8 cellular contexts compared by ENCODE assay signal in genomic region chr2:26245810-26246209, GRCh38. TPM values are rescaled to one million over a fixed set of nuclear protein-coding genes. Genes with fewer than 3 reads are reported as not detected.
DNase-seq lines count a peak whose midpoint lies in the region; ATAC-seq, FAIRE-seq and TF ChIP-seq lines count a peak whose summit lies in the region.

No MANE protein-coding gene starts in this region.

- H3K9ac ChIP-seq in keratinocyte (ENCODE audit: control insufficient read depth, extremely low read depth, insufficient read depth, low read length) = peak overlapping the region; percentile 97

- peak overlapping the region; percentile 96 to 100 (median 96) for H3K4me3 ChIP-seq in keratinocyte (ENCODE audit: control insufficient read depth in 2 of 3, extremely low read depth in 1 of 3, insufficient read depth in 2 of 3, low read depth in 1 of 3, low read length in 3 of 3)
- peak overlapping the region; percentile 86 for H3K4me3 ChIP-seq in thoracic aorta

- no peaks in the 10 kb centered on the region for H3K9me1 ChIP-seq in keratinocyte (ENCODE audit: control insufficient read depth, extremely low read depth, insufficient read depth, low read length)

- CTCF ChIA-PET in CD4-positive, alpha-beta T cell (lab: Charles Lee) = interaction anchor here (1.2 kb wide), 1 partner anchor 61 kb away, joined by 4 read pairs; no protein-coding TSS in a partner anchor

- DNase-seq in CD4-positive, alpha-beta T cell = no peak
- DNase-seq in GM19239 (ENCODE audit: insufficient read length, low spot score) (peak; percentile 21), keratinocyte (ENCODE audit: low read depth, low spot score) (no peak), thoracic aorta (ENCODE audit: low spot score) (no peak), GOT3 (lab: John Stamatoyannopoulos, UW) (no peak)

- H3K9me3 ChIP-seq in CD4-positive, alpha-beta T cell (ENCODE audit: control insufficient read depth, low read length) = no peaks in the 10 kb centered on the region
- H3K9me3 ChIP-seq in keratinocyte (ENCODE audit: control insufficient read depth, low read depth, low read length) (no peaks in the 10 kb centered on the region), thoracic aorta (no peaks in the 10 kb centered on the region)

- H3K4me3 Mint-ChIP-seq in CD4-positive, alpha-beta T cell = peak overlapping the region; percentile 100
- peak overlapping the region; percentile 99 for H3K4me3 Mint-ChIP-seq in activated T-helper 17 cell treated with anti-CD3 and anti-CD28 coated beads, Interleukin-2, amount 50 U/mL, for 72 hours

- intact Hi-C loops in CD4-positive, alpha-beta T cell (cut with DNase I, micrococcal nuclease) = loop anchor here (2.0 to 5.0 kb wide), 5 partner anchors 53 to 574 kb away; partner anchors contain the start of genes ADGRF3 (in 1 of the 2), DTNB (in 1 of the 2) and SELENOI (in 1 of the 2)

- H4K20me1 ChIP-seq in keratinocyte (ENCODE audit: control insufficient read depth, extremely low read depth, insufficient read depth, low read length) = peaks cover 1% of the 10 kb centered on the region

- POLR2A ChIA-PET in CD4-positive, alpha-beta T cell (lab: Charles Lee) = interaction anchor here (1.1 to 3.8 kb wide), 4 partner anchors 12 to 100 kb away, joined by 3 to 46 read pairs (median 29); partner anchors contain the start of genes ADGRF3 and SELENOI

- H3K27me3 ChIP-seq in CD4-positive, alpha-beta T cell (ENCODE audit: control insufficient read depth, insufficient read depth, low read length) = no peaks in the 10 kb centered on the region
- H3K27me3 ChIP-seq in keratinocyte (ENCODE audit: control insufficient read depth, extremely low read depth, insufficient read depth, low read length) (no peaks in the 10 kb centered on the region), thoracic aorta (replicated peaks; ENCODE audit: insufficient read depth) (no peaks in the 10 kb centered on the region)

- H3K36me3 ChIP-seq in keratinocyte (ENCODE audit: control insufficient read depth in 2 of 2, extremely low read depth in 1 of 2, insufficient read depth in 2 of 2, low read length in 2 of 2) (no peaks in the 10 kb centered on the region), thoracic aorta (no peaks in the 10 kb centered on the region)

- H3K79me2 ChIP-seq in keratinocyte (ENCODE audit: control insufficient read depth, insufficient read depth, low read length) = peaks cover 95% of the 10 kb centered on the region

- FAIRE-seq in GM19239 (lab: Jason Lieb, UNC) = peak; percentile 47
- FAIRE-seq in keratinocyte (lab: Jason Lieb, UNC) = no peak

- H3K27ac Mint-ChIP-seq in CD4-positive, alpha-beta T cell = peak overlapping the region; percentile 97
- peak overlapping the region; percentile 98 for H3K27ac Mint-ChIP-seq in activated T-helper 17 cell treated with anti-CD3 and anti-CD28 coated beads, Interleukin-2, amount 50 U/mL, for 72 hours

- peaks cover 69% of the 10 kb centered on the region for H3K4me1 Mint-ChIP-seq in CD4-positive, alpha-beta T cell (ENCODE audit: low read depth)
- H3K4me1 Mint-ChIP-seq in activated T-helper 17 cell treated with anti-CD3 and anti-CD28 coated beads, Interleukin-2, amount 50 U/mL, for 72 hours = peaks cover 21% of the 10 kb centered on the region

- no peaks in the 10 kb centered on the region for H3K9me3 Mint-ChIP-seq in CD4-positive, alpha-beta T cell
- no peaks in the 10 kb centered on the region for H3K9me3 Mint-ChIP-seq in activated T-helper 17 cell treated with anti-CD3 and anti-CD28 coated beads, Interleukin-2, amount 50 U/mL, for 72 hours

- H2AFZ ChIP-seq in keratinocyte (ENCODE audit: control insufficient read depth, low read length) = no peak overlapping the region

- TF ChIP-seq CTCF in CD4-positive, alpha-beta T cell (IDR thresholded peaks at IDR 0.05) = no peak
- TF ChIP-seq CTCF in keratinocyte (optimal IDR thresholded peaks at IDR 0.05 in 1 of 3, IDR thresholded peaks at IDR 0.05 in 1 of 3, conservative IDR thresholded peaks at IDR 0.05 in 1 of 3; ENCODE audit: extremely low read depth in 1 of 3, insufficient read depth in 2 of 3, low read length in 3 of 3) = no peak
- no peak for TF ChIP-seq CTCF in thoracic aorta (IDR thresholded peaks at IDR 0.05)

- no peak for ATAC-seq in CD4-positive, alpha-beta T cell (ENCODE audit: poor library complexity)
- ATAC-seq in HG03457 (IDR thresholded peaks at IDR 0.05; ENCODE audit: unreplicated experiment) = peak; percentile 51
- ATAC-seq in activated T-helper 17 cell treated with anti-CD3 and anti-CD28 coated beads, Interleukin-2, amount 50 U/mL, for 72 hours (replicated peaks) = peak; percentile 53
- ATAC-seq in thoracic aorta (ENCODE audit: insufficient number of reproducible peaks, low FRiP score, low read depth) = no peak
- ATAC-seq in HG02970 (IDR thresholded peaks at IDR 0.05; ENCODE audit: low FRiP score, unreplicated experiment) = no peak

- dilution Hi-C loops in keratinocyte (cut with MboI; ENCODE audit: extremely low pct_ligation_motif_present, low sequenced_read_pairs) = no loop called here

- H3K36me3 Mint-ChIP-seq in CD4-positive, alpha-beta T cell (ENCODE audit: low read depth) = peaks cover 29% of the 10 kb centered on the region
- H3K36me3 Mint-ChIP-seq in activated T-helper 17 cell treated with anti-CD3 and anti-CD28 coated beads, Interleukin-2, amount 50 U/mL, for 72 hours (ENCODE audit: low read depth) = peaks cover 26% of the 10 kb centered on the region

- H3K4me1 ChIP-seq in keratinocyte (ENCODE audit: control insufficient read depth, extremely low read depth, insufficient read depth, low read length) (peaks cover 21% of the 10 kb centered on the region), thoracic aorta (ENCODE audit: control insufficient read depth in 1 of 2, low read depth in 2 of 2) (peaks cover 28 to 36% of the 10 kb centered on the region in 2 donors)

- no peaks in the 10 kb centered on the region for H3K27me3 Mint-ChIP-seq in CD4-positive, alpha-beta T cell
- H3K27me3 Mint-ChIP-seq in activated T-helper 17 cell treated with anti-CD3 and anti-CD28 coated beads, Interleukin-2, amount 50 U/mL, for 72 hours = no peaks in the 10 kb centered on the region

- H3K4me2 ChIP-seq in keratinocyte (ENCODE audit: control insufficient read depth, extremely low read depth, insufficient read depth, low read depth, low read length) = peak overlapping the region; percentile 73

- H3K27ac ChIP-seq in CD4-positive, alpha-beta T cell (ENCODE audit: low read depth, low read length) = peak overlapping the region; percentile 95
- peak overlapping the region; percentile 97 for H3K27ac ChIP-seq in keratinocyte (ENCODE audit: control insufficient read depth, insufficient read depth, low read length)
- no peak overlapping the region for H3K27ac ChIP-seq in thoracic aorta

RNA-seq across cellular contexts. Expression of gene HADHB, which starts 1.1 kb away (rescaled TPM):
- total RNA-seq in CD4-positive, alpha-beta T cell = 10 to 100 TPM; 25.2 to 30.3 TPM
- total RNA-seq in activated T-helper 17 cell treated with anti-CD3 and anti-CD28 coated beads, Interleukin-2, amount 50 U/mL, for 72 hours = 10 to 100 TPM; 86.2 to 87.0 TPM
- polyA plus RNA-seq in keratinocyte = 109 to 124 TPM (median 110 TPM) in 3 replicates
- 64.9 TPM for polyA plus RNA-seq in keratinocyte (2011; ENCODE audit: low read depth)
- 74.6 and 106 TPM in 2 replicates for polyA plus RNA-seq in keratinocyte (2011; cell fraction: cytosol; rRNA removed)
- polyA plus RNA-seq in keratinocyte (2011; cell fraction: nucleus; rRNA removed) = 115 and 147 TPM in 2 replicates
- polyA plus RNA-seq in keratinocyte (2012; ENCODE audit: low replicate concordance) = 71.1 and 118 TPM in 2 replicates
- 53.6 to 190 TPM (median 129 TPM) in 3 replicates for polyA minus RNA-seq in keratinocyte
- 54.1 TPM for polyA minus RNA-seq in keratinocyte (2011; cell fraction: cytosol; rRNA and poly(A)+ RNA removed)
- polyA minus RNA-seq in keratinocyte (2011; cell fraction: nucleus; rRNA and poly(A)+ RNA removed) = 48.5 and 79.0 TPM in 2 replicates
- total RNA-seq in thoracic aorta = 10 to 100 TPM; 50.2 to 56.4 TPM

RNA-seq across cellular contexts. Expression of gene HADHA, which starts 1.4 kb away (rescaled TPM):
- 10 to 100 TPM; 72.4 to 73.7 TPM for total RNA-seq in CD4-positive, alpha-beta T cell
- 100 to 1,000 TPM in 1 of 2 donors, 10 to 100 TPM in 1; 95.0 to 141 TPM for total RNA-seq in activated T-helper 17 cell treated with anti-CD3 and anti-CD28 coated beads, Interleukin-2, amount 50 U/mL, for 72 hours
- polyA plus RNA-seq in keratinocyte = 150 to 156 TPM (median 151 TPM) in 3 replicates
- 272 TPM for polyA plus RNA-seq in keratinocyte (2011; ENCODE audit: low read depth)
- polyA plus RNA-seq in keratinocyte (2011; cell fraction: cytosol; rRNA removed) = 129 and 140 TPM in 2 replicates
- 166 and 183 TPM in 2 replicates for polyA plus RNA-seq in keratinocyte (2011; cell fraction: nucleus; rRNA removed)
- 142 and 155 TPM in 2 replicates for polyA plus RNA-seq in keratinocyte (2012; ENCODE audit: low replicate concordance)
- 144 to 184 TPM (median 175 TPM) in 3 replicates for polyA minus RNA-seq in keratinocyte
- polyA minus RNA-seq in keratinocyte (2011; cell fraction: cytosol; rRNA and poly(A)+ RNA removed) = 107 TPM
- polyA minus RNA-seq in keratinocyte (2011; cell fraction: nucleus; rRNA and poly(A)+ RNA removed) = 84.4 and 157 TPM in 2 replicates
- 10 to 100 TPM; 85.6 to 88.6 TPM for total RNA-seq in thoracic aorta

Comparison
In these comparisons a context has a peak if more than half of its experiments do, and no peak if none do; other contexts are left out.
1. ATAC-seq: peak in HG03457 (single experiment) and activated T-helper 17 cell treated with anti-CD3 and anti-CD28 coated beads, Interleukin-2, amount 50 U/mL, for 72 hours (single experiment); none in CD4-positive, alpha-beta T cell (single experiment), thoracic aorta (single experiment) and HG02970 (single experiment).
2. H3K27ac ChIP-seq: peak in CD4-positive, alpha-beta T cell (single experiment) and keratinocyte (single experiment); none in thoracic aorta (0 of 2).